ENCODE assay signal across 11 cellular contexts in the genomic region with DNA sequence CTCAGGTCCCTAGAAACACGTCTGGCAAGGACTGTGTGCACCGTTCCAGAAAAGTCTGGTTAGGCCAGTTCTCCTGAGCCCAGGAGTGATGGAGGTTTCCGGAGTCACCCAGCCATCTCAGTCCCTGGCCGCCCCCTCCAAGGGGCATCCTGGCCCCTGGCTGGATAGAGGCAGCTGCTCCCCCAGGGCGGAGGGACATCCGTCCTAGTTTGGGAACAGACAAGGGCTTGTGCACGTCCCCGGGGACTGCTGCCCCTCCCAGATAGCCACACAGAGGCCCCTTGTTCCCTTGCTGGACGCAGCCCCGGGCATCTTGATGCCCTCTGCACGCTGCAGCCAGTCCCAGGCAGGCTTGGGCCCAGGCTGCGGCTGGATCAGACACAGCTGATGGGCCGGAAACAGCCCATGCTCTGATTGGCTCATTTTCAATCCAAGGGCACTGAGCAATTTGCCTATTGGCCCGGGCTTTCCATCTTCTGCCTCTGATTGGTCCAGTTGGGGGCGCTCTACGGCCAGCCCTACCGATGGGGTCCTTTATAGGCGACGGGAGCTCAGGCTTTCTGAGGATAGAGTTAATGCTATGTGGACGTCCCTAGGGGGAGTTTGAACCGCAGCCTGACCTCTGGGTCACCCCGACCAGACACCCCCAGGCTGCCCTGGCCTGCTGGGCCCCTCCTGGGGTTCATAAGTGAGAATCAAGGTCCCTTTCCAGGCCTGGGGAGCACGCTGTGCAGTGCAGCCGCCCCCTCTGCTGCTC. TPM values are rescaled to one million over a fixed set of nuclear protein-coding genes. Genes with fewer than 3 reads are reported as not detected.
DNase-seq lines count a peak whose midpoint lies in the region; ATAC-seq, FAIRE-seq and TF ChIP-seq lines count a peak whose summit lies in the region.
"Had no signal": no experiment of that assay in that cellular context is flagged by ENCODE, and none has a peak within 500 bp of the region (broad histone marks: within the 10 kb centered on the region; RNA-seq: fewer than 3 reads in every experiment).

No MANE protein-coding gene starts in this region.

- H3K36me3 ChIP-seq in HepG2 (replicated peaks in 1 of 2; ENCODE audit: control insufficient read depth in 1 of 2, insufficient read depth in 2 of 2, low read length in 2 of 2) = no peaks in the 10 kb centered on the region
- H3K36me3 ChIP-seq in right lobe of liver = no peaks in the 10 kb centered on the region

- no peak overlapping the region for H3K9ac ChIP-seq in HepG2 (ENCODE audit: insufficient read depth, low read depth, low read length)

- FAIRE-seq in HepG2 (lab: Jason Lieb, UNC) = no peak
- no peak for FAIRE-seq in urothelium cell line (lab: Jason Lieb, UNC)

- H3K27me3 ChIP-seq in HepG2 (ENCODE audit: control insufficient read depth in 1 of 2, insufficient read depth in 2 of 2, low read length in 2 of 2) = peaks cover 2 to 11% of the 10 kb centered on the region in 2 experiments; a peak in 4 of 5 replicates
- H3K27me3 ChIP-seq in right lobe of liver = no peaks in the 10 kb centered on the region

- no peak overlapping the region for H3K4me3 Mint-ChIP-seq in nephron progenitor cell
- H3K4me3 Mint-ChIP-seq: activated CD4-positive, alpha-beta T cell treated with anti-CD3 and anti-CD28 coated beads, Interleukin-2, amount 10 ng/mL, durations not matched to agents 7 days and 5 days had no signal

- no peak overlapping the region for H3K27ac Mint-ChIP-seq in nephron progenitor cell
- H3K27ac Mint-ChIP-seq: progenitor cell of endocrine pancreas had no signal

- H3K4me3 ChIP-seq in HepG2 (replicated peaks in 1 of 3; ENCODE audit: insufficient read depth in 1 of 3, low read depth in 2 of 3, low read length in 3 of 3) (no peak overlapping the region), right lobe of liver (no peak overlapping the region), fibroblast of mammary gland (ENCODE audit: control insufficient read depth, low read depth, low read length) (peak overlapping the region; percentile 9)

- ATAC-seq in HepG2 (no peak), right lobe of liver (no peak), GM21723 (IDR thresholded peaks at IDR 0.05; ENCODE audit: unreplicated experiment) (no peak)

- H3K4me2 ChIP-seq in HepG2 (ENCODE audit: low read depth, low read length) = no peak overlapping the region

- H3K4me1 ChIP-seq in HepG2 (ENCODE audit: insufficient read depth, low read length) (peaks cover 21% of the 10 kb centered on the region), right lobe of liver (no peaks in the 10 kb centered on the region)

- H3K27ac ChIP-seq in HepG2 (ENCODE audit: extremely low read length, insufficient read depth, low read length) = no peak overlapping the region
- H3K27ac ChIP-seq in right lobe of liver = peak overlapping the region in 1 of 3 donors; percentile 21

- no peaks in the 10 kb centered on the region for H3K79me2 ChIP-seq in HepG2 (ENCODE audit: insufficient read depth, low read length)

- TF ChIP-seq CTCF in HepG2 (CRISPR knock-in tag; IDR thresholded peaks at IDR 0.05) (peak; percentile 46), right lobe of liver (IDR thresholded peaks at IDR 0.05) (no peak), fibroblast of mammary gland (conservative IDR thresholded peaks at IDR 0.05; ENCODE audit: control insufficient read depth, insufficient read depth, low read depth, low read length) (no peak), nephron progenitor cell (IDR thresholded peaks at IDR 0.05) (no peak)

- intact Hi-C loops in HepG2 (cut with micrococcal nuclease; ENCODE audit: unreplicated experiment) (no loop called here), right lobe of liver (cut with DNase I) (no loop called here)

- peaks cover 37% of the 10 kb centered on the region for H3K4me1 Mint-ChIP-seq in nephron progenitor cell

- H4K20me1 ChIP-seq in HepG2 (ENCODE audit: insufficient read depth, low read length) = no peaks in the 10 kb centered on the region

- TF ChIP-seq POLR2A in HepG2 (IDR thresholded peaks at IDR 0.05; ENCODE audit: insufficient read depth in 1 of 2, low read depth in 2 of 2, low read length in 2 of 2) (no peak), right lobe of liver (IDR thresholded peaks at IDR 0.05) (no peak)

- TF ChIP-seq EP300 in HepG2 (IDR thresholded peaks at IDR 0.05; ENCODE audit: low read depth in 2 of 2, low read length in 2 of 2) (no peak), HepG2 (CRISPR knock-in tag; IDR thresholded peaks at IDR 0.05; ENCODE audit: borderline replicate concordance) (no peak)

- DNase-seq in HepG2 (ENCODE audit: low spot score) = no peak
- DNase-seq in right lobe of liver = no peak
- peak; percentile 61 for DNase-seq in fibroblast of mammary gland (ENCODE audit: low read depth)
- peak; percentile 35 for DNase-seq in nephron progenitor cell
- DNase-seq in T-helper 2 cell = no peak
- no peak for DNase-seq in stimulated activated naive CD4-positive, alpha-beta T cell (lab: John Stamatoyannopoulos, UW)
- no peak for DNase-seq in urothelium cell line (ENCODE audit: low spot score)
- DNase-seq: activated CD4-positive, alpha-beta T cell treated with anti-CD3 and anti-CD28 coated beads, Interleukin-2, amount 10 ng/mL, durations not matched to agents 7 days and 5 days; NCI-H226 had no signal

- no TSS peak for BruUV-seq in HepG2 (replicated peaks; lab: Mats Ljungman, UMichigan)

- H3K36me3 Mint-ChIP-seq in nephron progenitor cell (ENCODE audit: low read depth) = peaks cover 9% of the 10 kb centered on the region

- no peak overlapping the region for H2AFZ ChIP-seq in HepG2 (ENCODE audit: low read length)

- CTCF ChIA-PET in HepG2 (lab: Yijun Ruan, JAX; ENCODE audit: low intra/inter-chr PET ratio, low total read pairs) = interaction anchor here (3.9 kb wide), 1 partner anchor 23 kb away, joined by 33 read pairs; no protein-coding TSS in a partner anchor

- H3K9me3 ChIP-seq in HepG2 (ENCODE audit: low read length) (no peaks in the 10 kb centered on the region), right lobe of liver (no peaks in the 10 kb centered on the region)

- no peaks in the 10 kb centered on the region for H3K9me3 Mint-ChIP-seq in nephron progenitor cell
- H3K9me3 Mint-ChIP-seq: activated CD4-positive, alpha-beta T cell treated with anti-CD3 and anti-CD28 coated beads, Interleukin-2, amount 10 ng/mL, durations not matched to agents 7 days and 5 days had no signal

- WGBS in HepG2 (ENCODE audit: low lambda C conversion rate) = 79% methylated on average over 11 of the region's 24 CpGs
- 80% methylated on average over 2 of the region's 24 CpGs for WGBS in right lobe of liver (ENCODE audit: insufficient coverage, low coverage, low lambda C conversion rate, missing lambda C conversion rate)

- TF ChIP-seq RAD21 in HepG2 (CRISPR knock-in tag; IDR thresholded peaks at IDR 0.05) = no peak

- in situ Hi-C loops in HepG2 (cut with HindIII; ENCODE audit: extremely low pct_ligation_motif_present, low pct_unique_long_range_greater_than_20kb) = no loop called here

- no peaks in the 10 kb centered on the region for H3K27me3 Mint-ChIP-seq in nephron progenitor cell (ENCODE audit: low read depth, poor library complexity)
- H3K27me3 Mint-ChIP-seq: activated CD4-positive, alpha-beta T cell treated with anti-CD3 and anti-CD28 coated beads, Interleukin-2, amount 10 ng/mL, durations not matched to agents 7 days and 5 days; progenitor cell of endocrine pancreas had no signal

- POLR2A ChIA-PET in HepG2 (lab: Yijun Ruan, JAX) = no interaction called here

RNA-seq across cellular contexts. Expression of a gene that starts 3.7 kb away (rescaled TPM):
- total RNA-seq in HepG2 (2016; rRNA removed; fragmentation: Illumina TruSeq; extraction: Trizol) (0.93 and 1.3 TPM in 2 replicates), right lobe of liver (1 to 10 TPM; 1.7 to 6.6 (median 4.1) TPM)
- total RNA-seq in HepG2 (2016; cell fraction: cytosol; rRNA removed; fragmentation: Illumina TruSeq; extraction: Trizol; ENCODE audit: low read depth) = 0.26 and 0.51 TPM in 2 replicates
- 0.77 and 1.4 TPM in 2 replicates for total RNA-seq in HepG2 (2016; cell fraction: insoluble cytoplasmic fraction; rRNA removed; fragmentation: Illumina TruSeq; extraction: Trizol)
- total RNA-seq in HepG2 (2016; cell fraction: membrane; rRNA removed; fragmentation: Illumina TruSeq; extraction: Trizol) = 1.2 and 1.4 TPM in 2 replicates
- total RNA-seq in HepG2 (2016; cell fraction: nucleus; rRNA removed; fragmentation: Illumina TruSeq; extraction: Trizol) = 0.66 and 1.0 TPM in 2 replicates
- 0.91 and 1.2 TPM in 2 replicates for polyA plus RNA-seq in HepG2 (2011; rRNA removed)
- 1.1 and 1.2 TPM in 2 replicates for polyA plus RNA-seq in HepG2 (2011; cell fraction: cytosol; rRNA removed)
- 0.51 and 0.69 TPM in 2 replicates for polyA plus RNA-seq in HepG2 (2011; cell fraction: nucleus; rRNA removed)
- polyA plus RNA-seq in HepG2 (2012) = 0.59 and 0.71 TPM in 2 replicates
- 0.19 and 0.20 TPM in 2 replicates for polyA plus RNA-seq in HepG2 (2016; cell fraction: cytosol; fragmentation: Illumina TruSeq; extraction: Trizol; ENCODE audit: low read depth)
- 0.53 and 0.66 TPM in 2 replicates for polyA plus RNA-seq in HepG2 (2016; cell fraction: insoluble cytoplasmic fraction; fragmentation: Illumina TruSeq; extraction: Trizol; ENCODE audit: low read depth)
- polyA plus RNA-seq in HepG2 (2016; cell fraction: membrane; fragmentation: Illumina TruSeq; extraction: Trizol; ENCODE audit: low read depth) = 0.55 and 0.86 TPM in 2 replicates
- 1.1 and 1.4 TPM in 2 replicates for polyA plus RNA-seq in HepG2 (2016; cell fraction: nucleus; fragmentation: Illumina TruSeq; extraction: Trizol; ENCODE audit: insufficient read depth, low read depth)
- 10.2 and 10.5 TPM in 2 replicates for polyA minus RNA-seq in HepG2 (2011; rRNA and poly(A)+ RNA removed; ENCODE audit: low replicate concordance)
- 2.3 and 2.4 TPM in 2 replicates for polyA minus RNA-seq in HepG2 (2011; cell fraction: cytosol; rRNA and poly(A)+ RNA removed)
- polyA minus RNA-seq in HepG2 (2011; cell fraction: nucleus; rRNA and poly(A)+ RNA removed) = 0.77 and 0.99 TPM in 2 replicates

RNA-seq across cellular contexts. Expression of a gene that starts 24.6 kb away (rescaled TPM):
- 36.7 and 40.6 TPM in 2 replicates for total RNA-seq in HepG2 (2016; rRNA removed; fragmentation: Illumina TruSeq; extraction: Trizol)
- 27.9 and 28.7 TPM in 2 replicates for total RNA-seq in HepG2 (2016; cell fraction: cytosol; rRNA removed; fragmentation: Illumina TruSeq; extraction: Trizol; ENCODE audit: low read depth)
- 31.8 and 42.1 TPM in 2 replicates for total RNA-seq in HepG2 (2016; cell fraction: insoluble cytoplasmic fraction; rRNA removed; fragmentation: Illumina TruSeq; extraction: Trizol)
- total RNA-seq in HepG2 (2016; cell fraction: membrane; rRNA removed; fragmentation: Illumina TruSeq; extraction: Trizol) = 31.0 and 33.7 TPM in 2 replicates
- 19.4 and 26.7 TPM in 2 replicates for total RNA-seq in HepG2 (2016; cell fraction: nucleus; rRNA removed; fragmentation: Illumina TruSeq; extraction: Trizol)
- 42.5 and 45.4 TPM in 2 replicates for polyA plus RNA-seq in HepG2 (2011; rRNA removed)
- polyA plus RNA-seq in HepG2 (2011; cell fraction: cytosol; rRNA removed) = 43.4 and 60.6 TPM in 2 replicates
- polyA plus RNA-seq in HepG2 (2011; cell fraction: nucleus; rRNA removed) = 90.6 and 101 TPM in 2 replicates
- polyA plus RNA-seq in HepG2 (2012) = 32.0 and 46.2 TPM in 2 replicates
- 69.8 and 81.5 TPM in 2 replicates for polyA plus RNA-seq in HepG2 (2016; cell fraction: cytosol; fragmentation: Illumina TruSeq; extraction: Trizol; ENCODE audit: low read depth)
- 76.0 and 88.0 TPM in 2 replicates for polyA plus RNA-seq in HepG2 (2016; cell fraction: insoluble cytoplasmic fraction; fragmentation: Illumina TruSeq; extraction: Trizol; ENCODE audit: low read depth)
- 72.3 and 74.6 TPM in 2 replicates for polyA plus RNA-seq in HepG2 (2016; cell fraction: membrane; fragmentation: Illumina TruSeq; extraction: Trizol; ENCODE audit: low read depth)
- 80.4 and 81.9 TPM in 2 replicates for polyA plus RNA-seq in HepG2 (2016; cell fraction: nucleus; fragmentation: Illumina TruSeq; extraction: Trizol; ENCODE audit: insufficient read depth, low read depth)
- polyA minus RNA-seq in HepG2 (2011; rRNA and poly(A)+ RNA removed; ENCODE audit: low replicate concordance) = 34.7 and 41.5 TPM in 2 replicates
- 14.2 and 20.8 TPM in 2 replicates for polyA minus RNA-seq in HepG2 (2011; cell fraction: cytosol; rRNA and poly(A)+ RNA removed)
- 15.0 and 15.5 TPM in 2 replicates for polyA minus RNA-seq in HepG2 (2011; cell fraction: nucleus; rRNA and poly(A)+ RNA removed)
- 100 to 1,000 TPM in 1 of 6 experiments, 10 to 100 TPM in 5; 33.7 to 109 (median 38.2) TPM for total RNA-seq in right lobe of liver

RNA-seq across cellular contexts. Expression of a gene that starts 32.6 kb away (rescaled TPM):
- 71.3 and 91.1 TPM in 2 replicates for total RNA-seq in HepG2 (2016; rRNA removed; fragmentation: Illumina TruSeq; extraction: Trizol)
- 19.2 and 22.3 TPM in 2 replicates for total RNA-seq in HepG2 (2016; cell fraction: cytosol; rRNA removed; fragmentation: Illumina TruSeq; extraction: Trizol; ENCODE audit: low read depth)
- 56.4 and 79.8 TPM in 2 replicates for total RNA-seq in HepG2 (2016; cell fraction: insoluble cytoplasmic fraction; rRNA removed; fragmentation: Illumina TruSeq; extraction: Trizol)
- 22.8 and 25.9 TPM in 2 replicates for total RNA-seq in HepG2 (2016; cell fraction: membrane; rRNA removed; fragmentation: Illumina TruSeq; extraction: Trizol)
- 75.7 and 86.8 TPM in 2 replicates for total RNA-seq in HepG2 (2016; cell fraction: nucleus; rRNA removed; fragmentation: Illumina TruSeq; extraction: Trizol)
- polyA plus RNA-seq in HepG2 (2011; rRNA removed) = 24.5 and 31.2 TPM in 2 replicates
- 8.4 and 10.3 TPM in 2 replicates for polyA plus RNA-seq in HepG2 (2011; cell fraction: cytosol; rRNA removed)
- 93.5 and 117 TPM in 2 replicates for polyA plus RNA-seq in HepG2 (2011; cell fraction: nucleus; rRNA removed)
- 44.7 and 63.7 TPM in 2 replicates for polyA plus RNA-seq in HepG2 (2012)
- 4.3 and 4.9 TPM in 2 replicates for polyA plus RNA-seq in HepG2 (2016; cell fraction: cytosol; fragmentation: Illumina TruSeq; extraction: Trizol; ENCODE audit: low read depth)
- 51.8 and 69.6 TPM in 2 replicates for polyA plus RNA-seq in HepG2 (2016; cell fraction: insoluble cytoplasmic fraction; fragmentation: Illumina TruSeq; extraction: Trizol; ENCODE audit: low read depth)
- polyA plus RNA-seq in HepG2 (2016; cell fraction: membrane; fragmentation: Illumina TruSeq; extraction: Trizol; ENCODE audit: low read depth) = 11.8 and 13.3 TPM in 2 replicates
- 227 and 231 TPM in 2 replicates for polyA plus RNA-seq in HepG2 (2016; cell fraction: nucleus; fragmentation: Illumina TruSeq; extraction: Trizol; ENCODE audit: insufficient read depth, low read depth)
- 52.1 and 125 TPM in 2 replicates for polyA minus RNA-seq in HepG2 (2011; rRNA and poly(A)+ RNA removed; ENCODE audit: low replicate concordance)
- 28.0 and 28.5 TPM in 2 replicates for polyA minus RNA-seq in HepG2 (2011; cell fraction: cytosol; rRNA and poly(A)+ RNA removed)
- polyA minus RNA-seq in HepG2 (2011; cell fraction: nucleus; rRNA and poly(A)+ RNA removed) = 40.2 and 40.9 TPM in 2 replicates
- 10 to 100 TPM; 12.6 to 37.3 (median 24.4) TPM for total RNA-seq in right lobe of liver

RNA-seq across cellular contexts. Expression of a gene that starts 43.5 kb away (rescaled TPM):
- 12.8 and 37.9 TPM in 2 replicates for total RNA-seq in HepG2 (2016; rRNA removed; fragmentation: Illumina TruSeq; extraction: Trizol)
- 2.8 and 3.4 TPM in 2 replicates for total RNA-seq in HepG2 (2016; cell fraction: cytosol; rRNA removed; fragmentation: Illumina TruSeq; extraction: Trizol; ENCODE audit: low read depth)
- 11.2 and 38.7 TPM in 2 replicates for total RNA-seq in HepG2 (2016; cell fraction: insoluble cytoplasmic fraction; rRNA removed; fragmentation: Illumina TruSeq; extraction: Trizol)
- total RNA-seq in HepG2 (2016; cell fraction: membrane; rRNA removed; fragmentation: Illumina TruSeq; extraction: Trizol) = 6.9 and 8.2 TPM in 2 replicates
- 36.6 and 43.7 TPM in 2 replicates for total RNA-seq in HepG2 (2016; cell fraction: nucleus; rRNA removed; fragmentation: Illumina TruSeq; extraction: Trizol)
- 98.4 and 153 TPM in 2 replicates for polyA plus RNA-seq in HepG2 (2011; rRNA removed)
- polyA plus RNA-seq in HepG2 (2011; cell fraction: cytosol; rRNA removed) = 88.6 and 125 TPM in 2 replicates
- 70.4 and 93.5 TPM in 2 replicates for polyA plus RNA-seq in HepG2 (2011; cell fraction: nucleus; rRNA removed)
- 31.4 and 71.9 TPM in 2 replicates for polyA plus RNA-seq in HepG2 (2012)
- 2.4 and 2.5 TPM in 2 replicates for polyA plus RNA-seq in HepG2 (2016; cell fraction: cytosol; fragmentation: Illumina TruSeq; extraction: Trizol; ENCODE audit: low read depth)
- polyA plus RNA-seq in HepG2 (2016; cell fraction: insoluble cytoplasmic fraction; fragmentation: Illumina TruSeq; extraction: Trizol; ENCODE audit: low read depth) = 12.7 and 15.7 TPM in 2 replicates
- polyA plus RNA-seq in HepG2 (2016; cell fraction: membrane; fragmentation: Illumina TruSeq; extraction: Trizol; ENCODE audit: low read depth) = 4.6 and 5.2 TPM in 2 replicates
- 75.8 and 77.2 TPM in 2 replicates for polyA plus RNA-seq in HepG2 (2016; cell fraction: nucleus; fragmentation: Illumina TruSeq; extraction: Trizol; ENCODE audit: insufficient read depth, low read depth)
- polyA minus RNA-seq in HepG2 (2011; rRNA and poly(A)+ RNA removed; ENCODE audit: low replicate concordance) = 19.2 and 165 TPM in 2 replicates
- polyA minus RNA-seq in HepG2 (2011; cell fraction: cytosol; rRNA and poly(A)+ RNA removed) = 97.0 and 140 TPM in 2 replicates
- 31.8 and 54.1 TPM in 2 replicates for polyA minus RNA-seq in HepG2 (2011; cell fraction: nucleus; rRNA and poly(A)+ RNA removed)
- 100 to 1,000 TPM in 1 of 6 experiments, 10 to 100 TPM in 4, 1 to 10 TPM in 1; 4.6 to 186 (median 38.5) TPM for total RNA-seq in right lobe of liver

RNA-seq across cellular contexts. Expression of a gene that starts 59.4 kb away (rescaled TPM):
- total RNA-seq in HepG2 (2016; rRNA removed; fragmentation: Illumina TruSeq; extraction: Trizol) (1.5 and 2.9 TPM in 2 replicates), right lobe of liver (1 to 10 TPM in 1 of 6 experiments, under 1 TPM in 2, not detected in 3; 0.62 to 1.6 (median 0.80) TPM)
- 1.1 and 1.9 TPM in 2 replicates for total RNA-seq in HepG2 (2016; cell fraction: cytosol; rRNA removed; fragmentation: Illumina TruSeq; extraction: Trizol; ENCODE audit: low read depth)
- 1.0 and 3.0 TPM in 2 replicates for total RNA-seq in HepG2 (2016; cell fraction: insoluble cytoplasmic fraction; rRNA removed; fragmentation: Illumina TruSeq; extraction: Trizol)
- 1.7 and 2.0 TPM in 2 replicates for total RNA-seq in HepG2 (2016; cell fraction: membrane; rRNA removed; fragmentation: Illumina TruSeq; extraction: Trizol)
- 1.6 and 2.6 TPM in 2 replicates for total RNA-seq in HepG2 (2016; cell fraction: nucleus; rRNA removed; fragmentation: Illumina TruSeq; extraction: Trizol)
- polyA plus RNA-seq in HepG2 (2011; rRNA removed) = 3.1 and 4.0 TPM in 2 replicates
- 3.1 and 6.6 TPM in 2 replicates for polyA plus RNA-seq in HepG2 (2011; cell fraction: cytosol; rRNA removed)
- polyA plus RNA-seq in HepG2 (2011; cell fraction: nucleus; rRNA removed) = 2.1 and 3.1 TPM in 2 replicates
- polyA plus RNA-seq in HepG2 (2012) = 2.3 and 2.5 TPM in 2 replicates
- polyA plus RNA-seq in HepG2 (2016; cell fraction: cytosol; fragmentation: Illumina TruSeq; extraction: Trizol; ENCODE audit: low read depth) = 1.4 and 1.9 TPM in 2 replicates
- 1.4 and 1.6 TPM in 2 replicates for polyA plus RNA-seq in HepG2 (2016; cell fraction: insoluble cytoplasmic fraction; fragmentation: Illumina TruSeq; extraction: Trizol; ENCODE audit: low read depth)
- 1.5 and 1.8 TPM in 2 replicates for polyA plus RNA-seq in HepG2 (2016; cell fraction: membrane; fragmentation: Illumina TruSeq; extraction: Trizol; ENCODE audit: low read depth)
- 3.3 and 3.9 TPM in 2 replicates for polyA plus RNA-seq in HepG2 (2016; cell fraction: nucleus; fragmentation: Illumina TruSeq; extraction: Trizol; ENCODE audit: insufficient read depth, low read depth)
- 0.09 and 3.3 TPM in 2 replicates for polyA minus RNA-seq in HepG2 (2011; rRNA and poly(A)+ RNA removed; ENCODE audit: low replicate concordance)
- polyA minus RNA-seq in HepG2 (2011; cell fraction: cytosol; rRNA and poly(A)+ RNA removed) = 1.6 and 2.0 TPM in 2 replicates
- 1.7 and 2.4 TPM in 2 replicates for polyA minus RNA-seq in HepG2 (2011; cell fraction: nucleus; rRNA and poly(A)+ RNA removed)
- total RNA-seq: progenitor cell of endocrine pancreas had no signal

Comparison
In these comparisons a context has a peak if more than half of its experiments do, and no peak if none do; other contexts are left out.
1. DNase-seq: peak in fibroblast of mammary gland (single experiment) and nephron progenitor cell (single experiment); none in HepG2 (single experiment), right lobe of liver (0 of 3), T-helper 2 cell (0 of 5), stimulated activated naive CD4-positive, alpha-beta T cell (0 of 6) and urothelium cell line (single experiment).